8 cellular contexts compared by ENCODE assay signal in genomic region chr2:20661028-20661980, GRCh38. TPM values are rescaled to one million over a fixed set of nuclear protein-coding genes. Genes with fewer than 3 reads are reported as not detected.
DNase-seq lines count a peak whose midpoint lies in the region; ATAC-seq and TF ChIP-seq lines count a peak whose summit lies in the region.

No MANE protein-coding gene starts in this region.

- H3K4me3 ChIP-seq in AG04450 (ENCODE audit: low read depth, low read length): no peak overlapping the region
- H3K4me3 ChIP-seq in coronary artery: no peak overlapping the region
- H3K4me3 ChIP-seq in left lung: no peak overlapping the region

- H3K27ac ChIP-seq in AG04450 (ENCODE audit: low read depth, low read length) (no peak overlapping the region), coronary artery (no peak overlapping the region), left lung (no peak overlapping the region)

- peaks cover 6 to 12% of the 10 kb centered on the region in 2 donors for H3K4me1 ChIP-seq in left lung

- intact Hi-C loops in left lung (cut with DNase I): loop anchor here in 1 of 2 donors (2.0 to 10.0 kb wide), 2 partner anchors 301 to 463 kb away; partner anchors contain the start of gene TDRD15

- TF ChIP-seq CTCF in AG04450 (IDR thresholded peaks at IDR 0.05; ENCODE audit: low read depth, low read length) (peak; percentile 98), coronary artery (IDR thresholded peaks at IDR 0.05) (peak; percentile 95), left lung (IDR thresholded peaks at IDR 0.05) (peak; percentile 93 to 94)

- POLR2A ChIA-PET in AG04450 (lab: Yijun Ruan, JAX): no interaction called here

- DNase-seq in AG04450 (ENCODE audit: low read depth, low spot score) (peak; percentile 61), NCI-H2171 (lab: John Stamatoyannopoulos, UW) (peak; percentile 50), coronary artery (ENCODE audit: low spot score) (no peak), left lung (peak; percentile 61 to 71)
- DNase-seq in activated CD4-positive, alpha-beta T cell treated with anti-CD3 and anti-CD28 coated beads for 24 hours (ENCODE audit: low read depth in 2 of 2): peak; percentile 34 to 45
- peak in 2 of 3 donors; percentile 41 to 52 for DNase-seq in stimulated activated CD4-positive, alpha-beta T cell treated with anti-CD3 and anti-CD28 coated beads, TNF-alpha, amount 100 ng/mL, for 48 hours (ENCODE audit: low read depth in 3 of 3)

- CTCF ChIA-PET in AG04450 (lab: Charles Lee): interaction anchor here (0.5 to 6.0 kb wide), 63 partner anchors 10 to 1453 kb away, joined by 3 to 302 read pairs (median 5); partner anchors contain the start of genes HS1BP3 and LDAH

- H3K9me3 ChIP-seq in AG04450 (ENCODE audit: control insufficient read depth, insufficient read depth, low read length) (no peaks in the 10 kb centered on the region; the same call in 1 of the 2 replicates), left lung (no peaks in the 10 kb centered on the region)

- H3K27me3 ChIP-seq in AG04450 (ENCODE audit: control insufficient read depth, insufficient read depth, low read length) (peaks cover 73% of the 10 kb centered on the region), left lung (peaks cover 43 to 77% of the 10 kb centered on the region in 2 donors)

- no peaks in the 10 kb centered on the region for H3K36me3 ChIP-seq in left lung

- ATAC-seq in GM18502 (IDR thresholded peaks at IDR 0.05; ENCODE audit: poor library complexity, unreplicated experiment): peak; percentile 72
- ATAC-seq in HG02973 (IDR thresholded peaks at IDR 0.05; ENCODE audit: unreplicated experiment): peak; percentile 63
- peak; percentile 95 for ATAC-seq in left lung

RNA-seq across cellular contexts. Expression of gene GDF7, which starts 5.6 kb away (rescaled TPM):
- 0.01 TPM in 2 replicates for polyA plus RNA-seq in AG04450 (2011; rRNA removed)
- polyA minus RNA-seq in AG04450 (2011; rRNA and poly(A)+ RNA removed): 0.05 TPM in 1 of 2 replicates, not detected in the other
- under 1 TPM; 0.15 to 0.37 TPM for total RNA-seq in left lung

RNA-seq across cellular contexts. Expression of gene HS1BP3, which starts 10.4 kb away (rescaled TPM):
- polyA plus RNA-seq in AG04450 (2011; rRNA removed): 14.2 and 16.1 TPM in 2 replicates
- 17.9 and 19.2 TPM in 2 replicates for polyA minus RNA-seq in AG04450 (2011; rRNA and poly(A)+ RNA removed)
- 10 to 100 TPM; 36.1 to 39.7 TPM for total RNA-seq in left lung
